14 cellular contexts compared by ENCODE assay signal in genomic region chr12:34402228-34402898, GRCh38.
DNase-seq lines count a peak whose midpoint lies in the region; ATAC-seq, FAIRE-seq and TF ChIP-seq lines count a peak whose summit lies in the region.
"Had no signal": no experiment of that assay in that cellular context is flagged by ENCODE, and none has a peak within 500 bp of the region (broad histone marks: within the 10 kb centered on the region; RNA-seq: fewer than 3 reads in every experiment).

No MANE protein-coding gene starts in this region.

- H3K27me3 ChIP-seq in adrenal gland, result no peaks in the 10 kb centered on the region
- H3K27me3 ChIP-seq in lung (ENCODE audit: control insufficient read depth, insufficient read depth), result no peaks in the 10 kb centered on the region
- H3K27me3 ChIP-seq: SJCRH30, thyroid gland had no signal

- H3K4me1 ChIP-seq in adrenal gland (replicated peaks in 1 of 2), result no peaks in the 10 kb centered on the region
- no peaks in the 10 kb centered on the region for H3K4me1 ChIP-seq in lung (ENCODE audit: control insufficient read depth in 2 of 2, insufficient read depth in 2 of 2, low read length in 2 of 2)
- H3K4me1 ChIP-seq: SJCRH30, thyroid gland had no signal

- H3K4me1 Mint-ChIP-seq in activated naive CD8-positive, alpha-beta T cell treated with anti-CD3 and anti-CD28 coated beads, Interleukin-2, amount 10 ng/mL, durations not matched to agents 7 days and 5 days, result no peaks in the 10 kb centered on the region
- H3K4me1 Mint-ChIP-seq in activated naive CD8-positive, alpha-beta T cell treated with anti-CD3 and anti-CD28 coated beads for 36 hours, result no peaks in the 10 kb centered on the region
- no peaks in the 10 kb centered on the region for H3K4me1 Mint-ChIP-seq in T-helper 2 cell treated with Interferon-gamma antibody and Interleukin-4, amounts not matched to agents 5 μg/mL and 100 μg/mL, for 36 hours (ENCODE audit: low read depth)

- peak; percentile 7 for DNase-seq in activated naive CD8-positive, alpha-beta T cell treated with anti-CD3 and anti-CD28 coated beads, Interleukin-2, amount 10 ng/mL, durations not matched to agents 7 days and 5 days
- no peak for DNase-seq in activated naive CD8-positive, alpha-beta T cell treated with anti-CD3 and anti-CD28 coated beads for 36 hours
- peak in 5 of 7 donors; percentile 1 to 27 (median 6) for DNase-seq in adrenal gland
- DNase-seq in lung (ENCODE audit: low spot score), result peak; percentile 24
- peak; percentile 27 for DNase-seq in ureter (ENCODE audit: low spot score)
- DNase-seq in T-helper 2 cell treated with Interferon-gamma antibody and Interleukin-4, amounts not matched to agents 5 μg/mL and 100 μg/mL, for 36 hours (ENCODE audit: low spot score), result no peak
- DNase-seq in GM19239 (ENCODE audit: insufficient read length, low spot score), result no peak
- DNase-seq in NOMO-1 treated with dmso at 0.1 percent for 144 hours (lab: John Stamatoyannopoulos, UW; ENCODE audit: unreplicated experiment), result no peak
- DNase-seq: activated CD4-positive, CD25-positive, alpha-beta regulatory T cell; mammary epithelial cell; MM.1S; NCI-H524 had no signal

- no peak overlapping the region for H3K27ac Mint-ChIP-seq in activated naive CD8-positive, alpha-beta T cell treated with anti-CD3 and anti-CD28 coated beads, Interleukin-2, amount 10 ng/mL, durations not matched to agents 7 days and 5 days
- no peak overlapping the region for H3K27ac Mint-ChIP-seq in activated naive CD8-positive, alpha-beta T cell treated with anti-CD3 and anti-CD28 coated beads for 36 hours
- no peak overlapping the region for H3K27ac Mint-ChIP-seq in T-helper 2 cell treated with Interferon-gamma antibody and Interleukin-4, amounts not matched to agents 5 μg/mL and 100 μg/mL, for 36 hours

- H3K36me3 Mint-ChIP-seq in activated naive CD8-positive, alpha-beta T cell treated with anti-CD3 and anti-CD28 coated beads, Interleukin-2, amount 10 ng/mL, durations not matched to agents 7 days and 5 days, result no peaks in the 10 kb centered on the region
- H3K36me3 Mint-ChIP-seq in activated naive CD8-positive, alpha-beta T cell treated with anti-CD3 and anti-CD28 coated beads for 36 hours, result no peaks in the 10 kb centered on the region
- H3K36me3 Mint-ChIP-seq in T-helper 2 cell treated with Interferon-gamma antibody and Interleukin-4, amounts not matched to agents 5 μg/mL and 100 μg/mL, for 36 hours (ENCODE audit: low read depth), result no peaks in the 10 kb centered on the region

- H3K27me3 Mint-ChIP-seq in activated naive CD8-positive, alpha-beta T cell treated with anti-CD3 and anti-CD28 coated beads, Interleukin-2, amount 10 ng/mL, durations not matched to agents 7 days and 5 days, result no peaks in the 10 kb centered on the region
- no peaks in the 10 kb centered on the region for H3K27me3 Mint-ChIP-seq in activated naive CD8-positive, alpha-beta T cell treated with anti-CD3 and anti-CD28 coated beads for 36 hours
- H3K27me3 Mint-ChIP-seq in T-helper 2 cell treated with Interferon-gamma antibody and Interleukin-4, amounts not matched to agents 5 μg/mL and 100 μg/mL, for 36 hours (ENCODE audit: low read depth), result no peaks in the 10 kb centered on the region

- H3K4me3 ChIP-seq in adrenal gland, result no peak overlapping the region
- H3K4me3 ChIP-seq in lung, result no peak overlapping the region
- H3K4me3 ChIP-seq: SJCRH30, thyroid gland had no signal

- 59 to 74% (median 66%) methylated on average over 25 to 30 of the region's 30 CpGs for WGBS in adrenal gland, 4 donors
- WGBS in lung, 2 donors, result 67 to 74% methylated on average over 30 of the region's 30 CpGs

- H3K27ac ChIP-seq in adrenal gland (no peak overlapping the region), lung (ENCODE audit: low read depth in 1 of 2, low read length in 1 of 2) (no peak overlapping the region)
- H3K27ac ChIP-seq: SJCRH30, thyroid gland had no signal

- intact Hi-C loops in adrenal gland (cut with DNase I), result no loop called here

- H3K36me3 ChIP-seq in adrenal gland (replicated peaks in 1 of 2), result no peaks in the 10 kb centered on the region
- no peaks in the 10 kb centered on the region for H3K36me3 ChIP-seq in lung (ENCODE audit: control insufficient read depth in 2 of 2, insufficient read depth in 2 of 2, low read length in 2 of 2)
- H3K36me3 ChIP-seq: SJCRH30, thyroid gland had no signal

- H3K9me3 ChIP-seq in adrenal gland (replicated peaks in 1 of 3) (peaks cover 0 to 10% (median 0%) of the 10 kb centered on the region in 3 donors), lung (ENCODE audit: control insufficient read depth in 2 of 2, insufficient read depth in 1 of 2, low read length in 1 of 2) (peaks cover 0 to 96% of the 10 kb centered on the region in 2 donors)
- H3K9me3 ChIP-seq: SJCRH30, thyroid gland had no signal

- no peak for TF ChIP-seq POLR2A in adrenal gland (IDR thresholded peaks at IDR 0.05)

- no peak for ATAC-seq in activated naive CD8-positive, alpha-beta T cell treated with anti-CD3 and anti-CD28 coated beads, Interleukin-2, amount 10 ng/mL, durations not matched to agents 7 days and 5 days (ENCODE audit: low read depth)
- no peak for ATAC-seq in lung (ENCODE audit: insufficient read depth, low FRiP score)

- TF ChIP-seq CTCF in adrenal gland (IDR thresholded peaks at IDR 0.05) (no peak), lung (IDR thresholded peaks at IDR 0.05; ENCODE audit: control extremely low read depth, extremely low read depth) (no peak)

- no peak overlapping the region for H3K4me3 Mint-ChIP-seq in activated naive CD8-positive, alpha-beta T cell treated with anti-CD3 and anti-CD28 coated beads, Interleukin-2, amount 10 ng/mL, durations not matched to agents 7 days and 5 days
- H3K4me3 Mint-ChIP-seq in activated naive CD8-positive, alpha-beta T cell treated with anti-CD3 and anti-CD28 coated beads for 36 hours, result no peak overlapping the region
- no peak overlapping the region for H3K4me3 Mint-ChIP-seq in T-helper 2 cell treated with Interferon-gamma antibody and Interleukin-4, amounts not matched to agents 5 μg/mL and 100 μg/mL, for 36 hours

- no peak for FAIRE-seq in GM19239 (lab: Jason Lieb, UNC)

- peaks cover 8% of the 10 kb centered on the region for H3K9me3 Mint-ChIP-seq in activated naive CD8-positive, alpha-beta T cell treated with anti-CD3 and anti-CD28 coated beads, Interleukin-2, amount 10 ng/mL, durations not matched to agents 7 days and 5 days
- H3K9me3 Mint-ChIP-seq in activated naive CD8-positive, alpha-beta T cell treated with anti-CD3 and anti-CD28 coated beads for 36 hours, result peaks cover 15% of the 10 kb centered on the region
- H3K9me3 Mint-ChIP-seq in T-helper 2 cell treated with Interferon-gamma antibody and Interleukin-4, amounts not matched to agents 5 μg/mL and 100 μg/mL, for 36 hours, result peaks cover 21% of the 10 kb centered on the region

- POLR2A ChIA-PET in activated naive CD8-positive, alpha-beta T cell treated with anti-CD3 and anti-CD28 coated beads, Interleukin-2, amount 10 ng/mL, durations not matched to agents 7 days and 5 days (lab: Charles Lee), result no interaction called here

Comparison
In these comparisons a context has a peak if more than half of its experiments do, and no peak if none do; other contexts are left out.
1. DNase-seq: peak in activated naive CD8-positive, alpha-beta T cell treated with anti-CD3 and anti-CD28 coated beads, Interleukin-2, amount 10 ng/mL, durations not matched to agents 7 days and 5 days (single experiment), adrenal gland (5 of 7), lung (single experiment) and ureter (single experiment); none in activated naive CD8-positive, alpha-beta T cell treated with anti-CD3 and anti-CD28 coated beads for 36 hours (single experiment), T-helper 2 cell treated with Interferon-gamma antibody and Interleukin-4, amounts not matched to agents 5 μg/mL and 100 μg/mL, for 36 hours (single experiment), GM19239 (single experiment) and NOMO-1 treated with dmso at 0.1 percent for 144 hours (single experiment).